In the genomic region with DNA sequence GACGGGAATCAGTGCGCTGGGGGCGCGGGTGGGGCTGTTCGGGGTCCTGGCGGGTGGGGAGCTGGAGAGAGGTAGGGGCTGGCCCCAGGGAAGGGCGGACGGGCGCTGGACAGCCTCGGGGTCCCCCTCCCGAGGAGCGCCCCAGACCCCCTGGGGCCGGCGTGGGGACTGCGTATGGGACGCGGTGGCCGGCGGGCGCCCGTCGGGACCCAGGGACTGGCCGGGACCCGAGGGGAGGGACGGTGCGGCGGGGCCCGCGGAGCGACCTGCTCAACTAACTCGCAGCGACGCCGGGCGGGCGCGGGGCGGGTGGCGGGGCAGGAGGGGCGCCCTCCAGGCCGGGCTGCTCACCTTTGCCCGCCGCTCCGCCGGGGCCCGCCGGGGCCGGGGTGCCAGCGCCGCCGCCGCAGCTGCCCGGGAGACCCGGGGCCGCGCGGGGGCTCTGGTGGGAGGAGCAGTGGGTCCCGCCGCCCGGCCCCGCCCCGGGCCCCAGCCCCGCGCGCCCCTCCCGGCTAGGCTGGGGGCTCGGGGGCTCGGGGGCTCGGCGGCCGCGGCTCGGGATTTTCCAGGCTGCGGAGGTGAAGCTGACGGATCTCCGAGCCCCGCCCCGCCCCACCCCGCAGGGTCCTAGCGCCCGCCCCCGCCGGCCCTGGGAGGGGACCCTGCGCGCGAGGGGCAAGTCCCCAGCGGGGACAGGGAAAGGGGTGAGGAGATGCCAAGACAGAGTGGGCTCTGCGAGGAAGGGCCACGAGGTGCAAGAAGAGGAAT, we compare ENCODE assay signal across 7 cellular contexts. TPM values are rescaled to one million over a fixed set of nuclear protein-coding genes. Genes with fewer than 3 reads are reported as not detected.
DNase-seq lines count a peak whose midpoint lies in the region; ATAC-seq, FAIRE-seq and TF ChIP-seq lines count a peak whose summit lies in the region.

No MANE protein-coding gene starts in this region.

- no peak for TF ChIP-seq POLR2A in vagina (IDR thresholded peaks at IDR 0.05)

- FAIRE-seq in pancreas (lab: Jason Lieb, UNC), result no peak

- H3K4me1 ChIP-seq in pancreas, result peaks cover 26 to 47% (median 37%) of the 10 kb centered on the region in 3 donors
- H3K4me1 ChIP-seq in vagina, result peaks cover 53% of the 10 kb centered on the region

- H3K4me3 ChIP-seq in fibroblast of villous mesenchyme (ENCODE audit: low read depth, low read length) (peak overlapping the region; percentile 57), pancreas (peak overlapping the region; percentile 53 to 77 (median 72)), vagina (peak overlapping the region; percentile 55 to 74)

- intact Hi-C loops in pancreas (cut with DNase I) (loop anchor here in 1 of 3 donors (10.0 kb wide), 1 partner anchor 57 kb away; no protein-coding TSS in a partner anchor), vagina (cut with DNase I) (no loop called here)

- WGBS in pancreas, 2 donors, result 2% methylated on average over 45 to 88 of the region's 89 CpGs

- H3K27me3 ChIP-seq in pancreas (no peaks in the 10 kb centered on the region), vagina (no peaks in the 10 kb centered on the region)

- peak; percentile 27 for DNase-seq in NCI-H510A (lab: John Stamatoyannopoulos, UW)
- DNase-seq in activated T-helper 1 cell treated with Interleukin-2 at 50 U/mL for 16 hours (ENCODE audit: low read depth), result peak; percentile 36
- no peak for DNase-seq in fibroblast of villous mesenchyme (ENCODE audit: low read depth)
- DNase-seq in pancreas, result peak in 5 of 6 donors; percentile 47 to 81 (median 65)
- no peak for DNase-seq in vagina (ENCODE audit: extremely low spot score in 2 of 2)

- peak; percentile 64 for ATAC-seq in GM19025 (IDR thresholded peaks at IDR 0.05; ENCODE audit: low read depth, unreplicated experiment)
- peak; percentile 15 to 29 (median 20) for ATAC-seq in pancreas
- ATAC-seq in HG03571 (IDR thresholded peaks at IDR 0.05; ENCODE audit: unreplicated experiment), result no peak

- H3K27ac ChIP-seq in pancreas (peak overlapping the region; percentile 66 to 93 (median 82)), vagina (peak overlapping the region; percentile 75)

- H3K9me3 ChIP-seq in pancreas (no peaks in the 10 kb centered on the region), vagina (no peaks in the 10 kb centered on the region)

- TF ChIP-seq CTCF in fibroblast of villous mesenchyme (IDR thresholded peaks at IDR 0.05; ENCODE audit: insufficient read depth, low read depth, low read length) (no peak), pancreas (IDR thresholded peaks at IDR 0.05) (no peak), vagina (IDR thresholded peaks at IDR 0.05) (no peak)

- H3K36me3 ChIP-seq in pancreas, result no peaks in the 10 kb centered on the region
- no peaks in the 10 kb centered on the region for H3K36me3 ChIP-seq in vagina

RNA-seq across cellular contexts. Expression of gene STARD10, which starts 12.3 kb away (rescaled TPM):
- 22.5 and 34.5 TPM in 2 replicates for total RNA-seq in fibroblast of villous mesenchyme
- total RNA-seq in pancreas, result 100 to 1,000 TPM in 5 of 6 donors, 10 to 100 TPM in 1; 99.5 to 187 (median 153) TPM
- 100 to 1,000 TPM; 201 to 366 TPM for polyA plus RNA-seq in pancreas
- 75.9 TPM for total RNA-seq in vagina

RNA-seq across cellular contexts. Expression of gene ARAP1, which starts 29.3 kb away (rescaled TPM):
- total RNA-seq in fibroblast of villous mesenchyme, result 73.0 and 77.0 TPM in 2 replicates
- total RNA-seq in pancreas, result 10 to 100 TPM; 21.5 to 72.0 (median 34.4) TPM
- polyA plus RNA-seq in pancreas, result 10 to 100 TPM; 69.1 to 73.5 TPM
- 59.2 TPM for total RNA-seq in vagina

RNA-seq across cellular contexts. Expression of gene ATG16L2, which starts 32.7 kb away (rescaled TPM):
- total RNA-seq in fibroblast of villous mesenchyme, result 6.8 and 11.2 TPM in 2 replicates
- 10 to 100 TPM in 5 of 6 donors, 1 to 10 TPM in 1; 4.5 to 31.7 (median 11.6) TPM for total RNA-seq in pancreas
- polyA plus RNA-seq in pancreas, result 10 to 100 TPM; 67.5 to 75.7 TPM
- total RNA-seq in vagina, result 32.2 TPM

Comparison
In these comparisons a context has a peak if more than half of its experiments do, and no peak if none do; other contexts are left out.
1. DNase-seq: peak in NCI-H510A (single experiment), activated T-helper 1 cell treated with Interleukin-2 at 50 U/mL for 16 hours (single experiment) and pancreas (5 of 6); none in fibroblast of villous mesenchyme (single experiment) and vagina (0 of 2).
2. Peak in every context shown above with its lines, with median percentiles within 50 percentile points of each other: H3K4me3 ChIP-seq.